In the genomic region with DNA sequence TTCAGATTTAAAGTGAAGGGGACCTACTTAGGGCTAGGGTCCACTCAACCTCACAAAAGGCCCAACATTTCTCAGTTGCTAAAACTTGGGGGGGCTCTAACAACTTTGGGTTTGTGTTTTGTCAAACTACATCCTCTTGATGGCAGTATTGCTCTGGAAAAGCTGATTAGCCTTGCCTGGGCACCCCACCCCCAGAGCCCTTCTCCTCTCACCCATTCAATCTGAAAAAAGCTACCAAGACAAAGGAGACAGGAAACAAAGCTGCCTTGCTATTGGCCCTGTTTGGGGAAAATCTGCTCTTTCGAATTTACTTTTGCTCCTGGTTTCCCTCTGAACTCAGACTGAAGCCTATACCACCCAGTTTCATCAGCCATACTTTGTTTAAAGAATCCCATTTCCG, we compare ENCODE assay signal across 8 cellular contexts.
DNase-seq lines count a peak whose midpoint lies in the region; ATAC-seq and FAIRE-seq lines count a peak whose summit lies in the region.

No MANE protein-coding gene starts in this region.

- peak; percentile 75 for ATAC-seq in GM21529 (IDR thresholded peaks at IDR 0.05; ENCODE audit: unreplicated experiment)

- H3K36me3 Mint-ChIP-seq in T-helper 2 cell treated with Interferon-gamma antibody and Interleukin-4, amounts not matched to agents 5 μg/mL and 100 μg/mL, for 36 hours (ENCODE audit: low read depth), result peaks cover 3% of the 10 kb centered on the region

- peak overlapping the region; percentile 88 for H3K27ac Mint-ChIP-seq in T-helper 2 cell treated with Interferon-gamma antibody and Interleukin-4, amounts not matched to agents 5 μg/mL and 100 μg/mL, for 36 hours

- FAIRE-seq in urothelium cell line (lab: Jason Lieb, UNC), result no peak

- peak overlapping the region; percentile 84 for H3K4me3 Mint-ChIP-seq in T-helper 2 cell treated with Interferon-gamma antibody and Interleukin-4, amounts not matched to agents 5 μg/mL and 100 μg/mL, for 36 hours

- DNase-seq in NCI-H1092 treated with DMSO at 0.1 percent for 48 hours (lab: John Stamatoyannopoulos, UW) (peak; percentile 26), NCI-H1092 (lab: John Stamatoyannopoulos, UW) (no peak), HT1080 (ENCODE audit: low read depth) (peak; percentile 13), glomerular endothelial cell (ENCODE audit: extremely low read depth, low read depth, low spot score) (peak; percentile 42), urothelium cell line (ENCODE audit: low spot score) (peak; percentile 25), DMS79 treated with DMSO at 0.1 percent for 48 hours (lab: John Stamatoyannopoulos, UW) (no peak)
- DNase-seq in T-helper 2 cell treated with Interferon-gamma antibody and Interleukin-4, amounts not matched to agents 5 μg/mL and 100 μg/mL, for 36 hours (ENCODE audit: low spot score), result peak; percentile 62

- H3K27me3 Mint-ChIP-seq in T-helper 2 cell treated with Interferon-gamma antibody and Interleukin-4, amounts not matched to agents 5 μg/mL and 100 μg/mL, for 36 hours (ENCODE audit: low read depth), result no peaks in the 10 kb centered on the region

- H3K4me1 Mint-ChIP-seq in T-helper 2 cell treated with Interferon-gamma antibody and Interleukin-4, amounts not matched to agents 5 μg/mL and 100 μg/mL, for 36 hours (ENCODE audit: low read depth), result peaks cover 42% of the 10 kb centered on the region

- H3K9me3 Mint-ChIP-seq in T-helper 2 cell treated with Interferon-gamma antibody and Interleukin-4, amounts not matched to agents 5 μg/mL and 100 μg/mL, for 36 hours, result no peaks in the 10 kb centered on the region

Comparison
In these comparisons a context has a peak if more than half of its experiments do, and no peak if none do; other contexts are left out.
1. DNase-seq: peak in NCI-H1092 treated with DMSO at 0.1 percent for 48 hours (single experiment), HT1080 (single experiment), T-helper 2 cell treated with Interferon-gamma antibody and Interleukin-4, amounts not matched to agents 5 μg/mL and 100 μg/mL, for 36 hours (single experiment), glomerular endothelial cell (single experiment) and urothelium cell line (single experiment); none in NCI-H1092 (single experiment) and DMS79 treated with DMSO at 0.1 percent for 48 hours (single experiment).